ENCODE assay signal across 9 cellular contexts in the genomic region with DNA sequence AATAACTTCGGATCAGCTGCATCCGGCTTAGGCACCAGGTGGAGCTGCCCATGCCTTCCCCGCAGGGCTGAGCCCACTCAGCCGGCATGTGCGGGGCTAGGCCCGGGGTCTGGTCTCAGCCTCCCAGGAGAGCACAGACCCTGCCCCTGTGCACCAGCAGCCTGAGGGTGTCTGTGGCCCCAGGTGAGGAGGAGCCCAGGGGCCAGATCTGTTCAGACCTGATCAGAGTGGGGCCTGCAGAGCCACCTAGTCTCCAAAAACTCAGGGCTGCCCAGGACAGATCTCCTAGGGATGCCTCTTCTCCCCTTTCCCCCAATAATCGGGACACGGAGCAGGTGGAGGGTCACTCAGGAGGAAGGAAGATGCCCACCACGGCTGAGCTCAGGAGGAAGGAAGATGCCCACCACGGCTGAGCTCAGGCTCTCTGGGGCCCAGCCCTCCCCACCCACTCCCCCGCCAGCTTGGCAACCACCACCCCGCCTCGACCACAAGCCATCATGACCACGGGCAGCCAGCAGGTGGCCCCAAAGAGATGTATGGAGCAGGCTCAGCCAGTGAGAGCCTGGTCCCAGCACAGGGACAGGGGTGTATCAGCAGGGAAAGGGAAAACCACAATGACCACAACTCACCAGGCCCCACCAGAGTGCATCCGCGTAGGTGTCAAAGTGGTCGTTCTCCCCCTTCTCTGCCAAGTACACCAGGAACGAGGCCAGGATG. TPM values are rescaled to one million over a fixed set of nuclear protein-coding genes. Genes with fewer than 3 reads are reported as not detected.
DNase-seq lines count a peak whose midpoint lies in the region; ATAC-seq and TF ChIP-seq lines count a peak whose summit lies in the region.
"Had no signal": no experiment of that assay in that cellular context is flagged by ENCODE, and none has a peak within 500 bp of the region (broad histone marks: within the 10 kb centered on the region; RNA-seq: fewer than 3 reads in every experiment).

No MANE protein-coding gene starts in this region.

- no TSS peak for BruUV-seq in Calu3 (replicated peaks; lab: Mats Ljungman, UMichigan)

- DNase-seq in Calu3 (peak; percentile 87), HT1080 (ENCODE audit: low read depth) (peak; percentile 25), T-helper 2 cell (peak in 4 of 5 experiments; percentile 19 to 49 (median 45)), amniotic epithelial cell (ENCODE audit: low read depth) (peak; percentile 4), left colon (peak in 1 of 2 donors; percentile 66), superior temporal gyrus (ENCODE audit: extremely low spot score) (no peak)
- DNase-seq in stimulated activated CD8-positive, alpha-beta memory T cell treated with anti-CD3 and anti-CD28 coated beads, Interleukin-4, amount 100 ng/mL, for 24 hours (ENCODE audit: low read depth): peak; percentile 54

- H3K27ac Mint-ChIP-seq in Calu3 (ENCODE audit: unreplicated experiment): no peak overlapping the region

- peaks cover 72% of the 10 kb centered on the region for H3K27me3 Mint-ChIP-seq in Calu3 (ENCODE audit: unreplicated experiment)

- peak; percentile 54 for TF ChIP-seq CTCF in Calu3 (IDR thresholded peaks at IDR 0.05; ENCODE audit: unreplicated experiment)

- CTCF ChIA-PET in Calu3 (lab: Charles Lee): interaction anchor here (0.6 to 1.1 kb wide), 7 partner anchors 9 to 259 kb away, joined by 3 to 6 read pairs (median 4); partner anchors contain the start of gene PPDPF

- intact Hi-C loops in Calu3 (cut with micrococcal nuclease; ENCODE audit: unreplicated experiment): loop anchor here (5.0 kb wide), 1 partner anchor 80 kb away; the partner anchor contains the start of gene PPDPF
- intact Hi-C loops in left colon (cut with DNase I, micrococcal nuclease): no loop called here

- peaks cover 6% of the 10 kb centered on the region for H3K4me1 Mint-ChIP-seq in Calu3 (ENCODE audit: low read depth, unreplicated experiment)

- H3K9me3 Mint-ChIP-seq in Calu3 (ENCODE audit: low read depth, unreplicated experiment): peaks cover 6% of the 10 kb centered on the region

- H3K4me3 Mint-ChIP-seq in Calu3 (ENCODE audit: low read depth, unreplicated experiment): no peak overlapping the region

- ATAC-seq in left colon (peak; percentile 75), HG02678 (IDR thresholded peaks at IDR 0.05; ENCODE audit: unreplicated experiment) (no peak)

- H3K36me3 Mint-ChIP-seq in Calu3 (ENCODE audit: insufficient read depth, unreplicated experiment): peaks cover 14% of the 10 kb centered on the region

RNA-seq across cellular contexts. Expression of gene KCNQ2, which starts 30.5 kb away (rescaled TPM):
- total RNA-seq in Calu3 (2022) (0.07 and 0.38 TPM in 2 replicates), left colon (under 1 TPM; 0.21 to 0.28 TPM)
- total RNA-seq in HT1080 (2014; rRNA removed; shearing (Covaris generic)): under 0.01 and 0.23 TPM in 2 replicates
- not detected in 2 replicates for polyA plus RNA-seq in HT1080 (2015; cell fraction: cytosol; rRNA removed)
- not detected in 2 replicates for polyA plus RNA-seq in HT1080 (2015; cell fraction: nucleus; rRNA removed)
- total RNA-seq: thoracic aorta had no signal

RNA-seq across cellular contexts. Expression of gene EEF1A2, which starts 56.9 kb away (rescaled TPM):
- total RNA-seq in Calu3 (2022): 359 and 393 TPM in 2 replicates
- total RNA-seq in HT1080 (2014; rRNA removed; shearing (Covaris generic)): 203 and 276 TPM in 2 replicates
- 204 and 213 TPM in 2 replicates for polyA plus RNA-seq in HT1080 (2015; cell fraction: cytosol; rRNA removed)
- polyA plus RNA-seq in HT1080 (2015; cell fraction: nucleus; rRNA removed): 149 and 175 TPM in 2 replicates
- total RNA-seq in left colon: 1 to 10 TPM; 1.3 to 1.8 TPM

Comparison
In these comparisons a context has a peak if more than half of its experiments do, and no peak if none do; other contexts are left out.
1. RNA of gene EEF1A2, which starts 56.9 kb away (total RNA-seq): 359 to 393 TPM in Calu3 and 203 to 276 TPM in HT1080; 1.3 to 1.8 TPM in left colon; every median in the first group is over 10 times any median in the second.